ENCODE assay signal across 12 cellular contexts in genomic region chr4:110211770-110212061, GRCh38. TPM values are rescaled to one million over a fixed set of nuclear protein-coding genes. Genes with fewer than 3 reads are reported as not detected.
DNase-seq lines count a peak whose midpoint lies in the region; ATAC-seq, FAIRE-seq and TF ChIP-seq lines count a peak whose summit lies in the region.
"Had no signal": no experiment of that assay in that cellular context is flagged by ENCODE, and none has a peak within 500 bp of the region (broad histone marks: within the 10 kb centered on the region; RNA-seq: fewer than 3 reads in every experiment).

No MANE protein-coding gene starts in this region.

- H3K9me3 Mint-ChIP-seq in naive thymus-derived CD4-positive, alpha-beta T cell: no peaks in the 10 kb centered on the region
- H3K9me3 Mint-ChIP-seq: CD14-positive monocyte; CD4-positive, alpha-beta memory T cell; HFFc6 had no signal

- H2BK120ac ChIP-seq in H1 (replicated peaks; ENCODE audit: low read depth, low read length): no peak overlapping the region

- H3K9me2 ChIP-seq in OCI-LY7 (ENCODE audit: insufficient read depth, low read length): no peaks in the 10 kb centered on the region

- no peak overlapping the region for H2BK15ac ChIP-seq in H1 (ENCODE audit: low read length)

- H3K4ac ChIP-seq in H1 (replicated peaks; ENCODE audit: insufficient read length, low read depth, low read length): no peak overlapping the region

- intact Hi-C loops in OCI-LY7 (cut with micrococcal nuclease; ENCODE audit: unreplicated experiment): loop anchor here (1.0 to 5.0 kb wide), 2 partner anchors 161 to 209 kb away; no protein-coding TSS in a partner anchor
- intact Hi-C loops in naive thymus-derived CD4-positive, alpha-beta T cell (cut with micrococcal nuclease): loop anchor here (1.0 to 5.0 kb wide), 7 partner anchors 13 to 304 kb away; partner anchors contain the start of gene ELOVL6 (in 1 of the 2)

- no peaks in the 10 kb centered on the region; the same call in 1 of the 2 replicates for H3K23me2 ChIP-seq in H1 (ENCODE audit: low read depth, low read length)

- H3K4me1 Mint-ChIP-seq in naive thymus-derived CD4-positive, alpha-beta T cell: peaks cover 0 to 5% (median 0%) of the 10 kb centered on the region in 7 donors

- TF ChIP-seq CTCF in H1 (IDR thresholded peaks at IDR 0.05; ENCODE audit: control extremely low read depth in 1 of 3, insufficient read depth in 1 of 3, low read depth in 1 of 3, low read length in 3 of 3) (no peak), OCI-LY7 (conservative IDR thresholded peaks at IDR 0.05; ENCODE audit: low read length) (no peak)

- no peak overlapping the region for H3K4me3 Mint-ChIP-seq in naive thymus-derived CD4-positive, alpha-beta T cell
- H3K4me3 Mint-ChIP-seq: CD14-positive monocyte, HFFc6 had no signal

- peak overlapping the region; percentile 90 for H4K91ac ChIP-seq in H1 (replicated peaks; ENCODE audit: insufficient read length, low read length)

- H3K36me3 Mint-ChIP-seq in naive thymus-derived CD4-positive, alpha-beta T cell: no peaks in the 10 kb centered on the region
- H3K36me3 Mint-ChIP-seq: CD14-positive monocyte; CD4-positive, alpha-beta memory T cell had no signal

- peaks cover 9% of the 10 kb centered on the region for H3K4me1 ChIP-seq in HUES48 (ENCODE audit: control insufficient read depth, insufficient read depth, low read length)
- peaks cover 0 to 3% (median 0%) of the 10 kb centered on the region in 4 experiments; a peak in 1 of 7 replicates for H3K4me1 ChIP-seq in H1 (replicated peaks in 1 of 4; ENCODE audit: control insufficient read depth in 3 of 4, insufficient read depth in 4 of 4, low read length in 3 of 4)
- no peaks in the 10 kb centered on the region for H3K4me1 ChIP-seq in OCI-LY7 (ENCODE audit: insufficient read depth, low read length, poor library complexity, severe bottlenecking)
- H3K4me1 ChIP-seq in naive thymus-derived CD4-positive, alpha-beta T cell (ENCODE audit: control insufficient read depth in 2 of 2, insufficient read depth in 2 of 2, low read length in 2 of 2): no peaks in the 10 kb centered on the region

- POLR2A ChIA-PET in H1 (lab: Charles Lee; ENCODE audit: partially characterized antibody) (interaction anchor here (0.7 kb wide), 1 partner anchor 13 kb away, joined by 3 read pairs; no protein-coding TSS in a partner anchor), OCI-LY7 (lab: Charles Lee) (interaction anchor here (1.5 kb wide), 1 partner anchor 9 kb away, joined by 4 read pairs; no protein-coding TSS in a partner anchor)
- POLR2A ChIA-PET in naive thymus-derived CD4-positive, alpha-beta T cell (lab: Charles Lee): interaction anchor here (1.2 kb wide), 1 partner anchor 169 kb away, joined by 3 read pairs; no protein-coding TSS in a partner anchor

- FAIRE-seq in GM19239 (lab: Jason Lieb, UNC) (peak; percentile 39), H1 (lab: Jason Lieb, UNC) (no peak)
- FAIRE-seq: GM12878 had no signal

- no peak overlapping the region for H3K9ac ChIP-seq in HUES48 (ENCODE audit: low read depth, low read length)
- no peak overlapping the region for H3K9ac ChIP-seq in H1 (replicated peaks in 1 of 4; ENCODE audit: extremely low read depth in 1 of 4, low read depth in 3 of 4, low read length in 3 of 4)

- no peak overlapping the region; the same call in 1 of the 2 replicates for H4K8ac ChIP-seq in H1 (ENCODE audit: extremely low read depth, insufficient read depth, low read length)

- H3K14ac ChIP-seq in H1 (ENCODE audit: insufficient read length): no peak overlapping the region

- ATAC-seq in GM18502 (IDR thresholded peaks at IDR 0.05; ENCODE audit: poor library complexity, unreplicated experiment) (no peak), HG03135 (IDR thresholded peaks at IDR 0.05; ENCODE audit: unreplicated experiment) (no peak)
- ATAC-seq in naive thymus-derived CD4-positive, alpha-beta T cell: no peak

- H3K18ac ChIP-seq in H1 (ENCODE audit: extremely low read depth, low read length): no peak overlapping the region

- no peaks in the 10 kb centered on the region for H4K20me1 ChIP-seq in H1 (replicated peaks in 1 of 2; ENCODE audit: control insufficient read depth in 1 of 2, insufficient read depth in 2 of 2, low read length in 2 of 2)
- no peaks in the 10 kb centered on the region for H4K20me1 ChIP-seq in OCI-LY7 (ENCODE audit: insufficient read depth, low read length)

- no peak for DNase-seq in GM19239 (ENCODE audit: insufficient read length, low spot score)
- DNase-seq in H1 (ENCODE audit: low read depth in 1 of 2, low spot score in 2 of 2): no peak
- no peak for DNase-seq in OCI-LY7 (ENCODE audit: low spot score)
- DNase-seq in naive thymus-derived CD4-positive, alpha-beta T cell: no peak
- DNase-seq: DMS79 treated with DMSO at 0.1 percent for 48 hours had no signal

- no peak overlapping the region for H4K5ac ChIP-seq in H1 (ENCODE audit: insufficient read length, low read depth, low read length)

- H2BK20ac ChIP-seq in H1 (ENCODE audit: low read length): no peak overlapping the region

- H3K27me3 Mint-ChIP-seq in naive thymus-derived CD4-positive, alpha-beta T cell: peaks cover 0 to 13% (median 0%) of the 10 kb centered on the region in 5 donors

- no peak overlapping the region for H2BK5ac ChIP-seq in H1 (ENCODE audit: low read depth, low read length)

- CTCF ChIA-PET in H1 (lab: Charles Lee; ENCODE audit: partially characterized antibody) (interaction anchor here (0.6 to 1.6 kb wide), 19 partner anchors 8 to 305 kb away, joined by 3 to 7 read pairs (median 4); no protein-coding TSS in a partner anchor), OCI-LY7 (lab: Charles Lee; ENCODE audit: unreplicated experiment) (no interaction called here)
- CTCF ChIA-PET in naive thymus-derived CD4-positive, alpha-beta T cell (lab: Charles Lee): interaction anchor here (1.0 to 2.0 kb wide), 3 partner anchors 160 to 307 kb away, joined by 3 to 17 read pairs (median 4); no protein-coding TSS in a partner anchor

- 54% methylated on average over 2 of the region's 2 CpGs; no CpG with 5 or more reads in 1 of the 2 experiments for WGBS in H1 (ENCODE audit: extremely low coverage in 1 of 2, insufficient coverage in 1 of 2, insufficient read length in 1 of 2, insufficient replicate concordance in 2 of 2, low coverage in 1 of 2, low lambda C conversion rate in 2 of 2, missing lambda C conversion rate in 1 of 2), 2 experiments

- H3K9me3 ChIP-seq in HUES48 (ENCODE audit: control insufficient read depth, insufficient read depth, low read length): no peaks in the 10 kb centered on the region
- H3K9me3 ChIP-seq in H1 (ENCODE audit: insufficient read depth in 2 of 2, low read depth in 1 of 2, low read length in 1 of 2): no peaks in the 10 kb centered on the region
- H3K9me3 ChIP-seq in OCI-LY7 (ENCODE audit: low read length): no peaks in the 10 kb centered on the region
- H3K9me3 ChIP-seq in naive thymus-derived CD4-positive, alpha-beta T cell (ENCODE audit: control insufficient read depth in 2 of 3, low read length in 3 of 3): no peaks in the 10 kb centered on the region

- H3K56ac ChIP-seq in H1 (replicated peaks; ENCODE audit: insufficient read length, low read depth, low read length): no peak overlapping the region

- H3K4me3 ChIP-seq in HUES48 (ENCODE audit: low read depth, low read length) (no peak overlapping the region), H1 (ENCODE audit: extremely low read depth in 1 of 4, insufficient read depth in 2 of 4, low read depth in 3 of 4, low read length in 4 of 4) (no peak overlapping the region), OCI-LY7 (ENCODE audit: low read depth, low read length, poor library complexity, severe bottlenecking) (no peak overlapping the region)
- no peak overlapping the region for H3K4me3 ChIP-seq in naive thymus-derived CD4-positive, alpha-beta T cell (ENCODE audit: low read length)
- H3K4me3 ChIP-seq: GM12878 had no signal

- H3K27me3 ChIP-seq in HUES48 (ENCODE audit: control insufficient read depth, insufficient read depth, low read length) (no peaks in the 10 kb centered on the region), H1 (replicated peaks in 1 of 4; ENCODE audit: control insufficient read depth in 3 of 4, extremely low read depth in 1 of 4, insufficient read depth in 3 of 4, low read length in 3 of 4) (no peaks in the 10 kb centered on the region)
- no peaks in the 10 kb centered on the region for H3K27me3 ChIP-seq in naive thymus-derived CD4-positive, alpha-beta T cell (ENCODE audit: control insufficient read depth in 2 of 2, insufficient read depth in 2 of 2, low read length in 2 of 2)

- no TSS peak for BruUV-seq in OCI-LY7 (replicated peaks; lab: Mats Ljungman, UMichigan)

- H3K36me3 ChIP-seq in HUES48 (ENCODE audit: control insufficient read depth, insufficient read depth, low read length): no peaks in the 10 kb centered on the region
- no peaks in the 10 kb centered on the region for H3K36me3 ChIP-seq in H1 (ENCODE audit: control insufficient read depth in 2 of 4, insufficient read depth in 4 of 4, low read length in 3 of 4)
- H3K36me3 ChIP-seq in OCI-LY7 (ENCODE audit: insufficient read depth, low read length): no peaks in the 10 kb centered on the region
- H3K36me3 ChIP-seq in naive thymus-derived CD4-positive, alpha-beta T cell (ENCODE audit: control insufficient read depth in 2 of 3, insufficient read depth in 3 of 3, low read length in 3 of 3): no peaks in the 10 kb centered on the region

- TF ChIP-seq RAD21 in H1 (IDR thresholded peaks at IDR 0.05 in 1 of 2, conservative IDR thresholded peaks at IDR 0.05 in 1 of 2; ENCODE audit: low read depth in 2 of 2, low read length in 2 of 2): no peak

- peak overlapping the region; percentile 35 for H3K27ac ChIP-seq in HUES48 (ENCODE audit: low read depth, low read length)
- no peak overlapping the region for H3K27ac ChIP-seq in H1 (ENCODE audit: low read depth, low read length)
- H3K27ac ChIP-seq in OCI-LY7 (ENCODE audit: low read depth, low read length, poor library complexity, severe bottlenecking): no peak overlapping the region
- no peak overlapping the region for H3K27ac ChIP-seq in naive thymus-derived CD4-positive, alpha-beta T cell (ENCODE audit: low read depth, low read length)

- H2BK12ac ChIP-seq in H1 (ENCODE audit: low read depth, low read length): no peak overlapping the region

- H2AFZ ChIP-seq in H1 (ENCODE audit: low read length): no peak overlapping the region
- no peak overlapping the region for H2AFZ ChIP-seq in OCI-LY7 (ENCODE audit: low read length)

- TF ChIP-seq POLR2A in H1 (IDR thresholded peaks at IDR 0.05; ENCODE audit: control extremely low read depth in 1 of 2, low read depth in 2 of 2, low read length in 2 of 2): no peak

- H3K79me2 ChIP-seq in H1 (ENCODE audit: control insufficient read depth in 1 of 2, insufficient read depth in 2 of 2, low read length in 2 of 2) (no peaks in the 10 kb centered on the region), OCI-LY7 (ENCODE audit: insufficient read depth, low read depth, low read length) (no peaks in the 10 kb centered on the region)

- no peaks in the 10 kb centered on the region for H3K79me1 ChIP-seq in H1 (ENCODE audit: low read depth, low read length)

- H3K27ac Mint-ChIP-seq in naive thymus-derived CD4-positive, alpha-beta T cell: peak overlapping the region in 1 of 9 donors; percentile 25
- H3K27ac Mint-ChIP-seq: CD14-positive monocyte; CD4-positive, alpha-beta memory T cell; HFFc6 had no signal

- H3K4me2 ChIP-seq in H1 (ENCODE audit: insufficient read depth in 1 of 2, low read depth in 2 of 2, low read length in 2 of 2) (no peak overlapping the region), OCI-LY7 (ENCODE audit: low read length) (no peak overlapping the region)

- no peak for TF ChIP-seq EP300 in H1 (IDR thresholded peaks at IDR 0.05; ENCODE audit: borderline replicate concordance in 1 of 2, low read depth in 2 of 2, low read length in 2 of 2)

- no peak overlapping the region for H2AK5ac ChIP-seq in H1 (ENCODE audit: low read depth, low read length)

- no peak overlapping the region for H3K23ac ChIP-seq in H1 (ENCODE audit: insufficient read length)

RNA-seq across cellular contexts. Expression of gene ELOVL6, which starts 13.3 kb away (rescaled TPM):
- total RNA-seq in H1 (2021; fragmentation: NEBNext Ultra II Directional; extraction: Animal tissue kit (Norgen Biotek cat#: 25700)): 86.6 and 89.6 TPM in 2 replicates
- polyA plus RNA-seq in H1 (2011; rRNA removed): 18.6 and 27.8 TPM in 2 replicates
- polyA plus RNA-seq in H1 (2011; cell fraction: cytosol; rRNA removed): 49.1 TPM
- 28.8 TPM for polyA plus RNA-seq in H1 (2011; cell fraction: nucleus; rRNA removed)
- 53.7 to 81.8 TPM (median 55.0 TPM) in 4 replicates for polyA plus RNA-seq in H1 (2012, experiment 1 of 2)
- 27.8 TPM for polyA plus RNA-seq in H1 (2012, experiment 2 of 2)
- polyA plus RNA-seq in H1 (2013, experiment 1 of 2): 105 TPM
- 124 TPM for polyA plus RNA-seq in H1 (2013, experiment 2 of 2)
- polyA minus RNA-seq in H1 (2011; rRNA and poly(A)+ RNA removed): 93.8 and 126 TPM in 2 replicates
- 37.6 TPM for polyA minus RNA-seq in H1 (2011; cell fraction: cytosol; rRNA and poly(A)+ RNA removed)
- polyA minus RNA-seq in H1 (2011; cell fraction: nucleus; rRNA and poly(A)+ RNA removed): 80.1 TPM
- total RNA-seq in OCI-LY7 (2014; rRNA removed; shearing (Covaris generic)): 12.6 and 14.5 TPM in 2 replicates
- total RNA-seq in OCI-LY7 (2022): 45.5 and 45.6 TPM in 2 replicates
- 10 to 100 TPM in 1 of 5 experiments, 1 to 10 TPM in 2, under 1 TPM in 2; 0.24 to 32.9 (median 2.0) TPM for total RNA-seq in naive thymus-derived CD4-positive, alpha-beta T cell
- polyA plus RNA-seq in naive thymus-derived CD4-positive, alpha-beta T cell: under 1 TPM; 0.13 to 0.41 TPM
